In genomic region chr1:33502726-33503125, GRCh38 we compare ENCODE assay signal across 28 cellular contexts. TPM values are rescaled to one million over a fixed set of nuclear protein-coding genes. Genes with fewer than 3 reads are reported as not detected.
DNase-seq lines count a peak whose midpoint lies in the region; FAIRE-seq and TF ChIP-seq lines count a peak whose summit lies in the region.
"Had no signal": no experiment of that assay in that cellular context is flagged by ENCODE, and none has a peak within 500 bp of the region (broad histone marks: within the 10 kb centered on the region; RNA-seq: fewer than 3 reads in every experiment).

No MANE protein-coding gene starts in this region.

- H3K4ac ChIP-seq in H1 (replicated peaks; ENCODE audit: insufficient read length, low read depth, low read length) (no peak overlapping the region), mesenchymal stem cell (ENCODE audit: low read depth in 1 of 2, low read length in 2 of 2) (no peak overlapping the region)

- H3K9ac ChIP-seq in H1 (replicated peaks in 1 of 4; ENCODE audit: extremely low read depth in 1 of 4, low read depth in 3 of 4, low read length in 3 of 4) = no peak overlapping the region
- no peak overlapping the region for H3K9ac ChIP-seq in mesenchymal stem cell (ENCODE audit: low read length)

- H3K4me1 Mint-ChIP-seq in glutamatergic neuron (ENCODE audit: low read depth, unreplicated experiment) = no peaks in the 10 kb centered on the region
- H3K4me1 Mint-ChIP-seq: endodermal cell, T-helper 17 cell had no signal

- peak; percentile 56 for DNase-seq in ELR (ENCODE audit: low read depth)
- DNase-seq in RPMI7951 (ENCODE audit: low read depth) = peak; percentile 42
- DNase-seq in H1 (ENCODE audit: low read depth in 1 of 2, low spot score in 2 of 2) = no peak
- DNase-seq in mesenchymal stem cell = peak; percentile 36
- DNase-seq in anterior cingulate cortex (lab: John Stamatoyannopoulos, UW) = no peak
- DNase-seq in glutamatergic neuron = no peak
- no peak for DNase-seq in cardiac septum (ENCODE audit: low spot score)
- DNase-seq in NCI-H2171 treated with DMSO at 0.1 percent for 48 hours (lab: John Stamatoyannopoulos, UW) = no peak
- DNase-seq: activated CD4-positive, alpha-beta T cell treated with anti-CD3 and anti-CD28 coated beads, Interleukin-2, amount 50 U/mL, for 1 hour; activated CD8-positive, alpha-beta memory T cell treated with anti-CD3 and anti-CD28 coated beads, Interleukin-2, amount 50 U/mL, for 4 hours; activated effector memory CD4-positive, alpha-beta T cell treated with Interleukin-2 at 50 U/mL for 16 hours; adrenal gland; COR-L47; DND-41; endodermal cell; hypothalamus; islet precursor cell; MG63; NCI-H1694; nucleus accumbens; spleen; stimulated activated CD4-positive, alpha-beta T cell treated with anti-CD3 and anti-CD28 coated beads, Interleukin-4, amount 100 ng/mL, for 4 hours; stomach; T-helper 17 cell had no signal

- H4K20me1 ChIP-seq in H1 (replicated peaks in 1 of 2; ENCODE audit: control insufficient read depth in 1 of 2, insufficient read depth in 2 of 2, low read length in 2 of 2) = peaks cover 0 to 2% of the 10 kb centered on the region in 2 experiments

- no peak overlapping the region for H3K27ac ChIP-seq in H1 (ENCODE audit: low read depth, low read length)
- H3K27ac ChIP-seq in mesenchymal stem cell (ENCODE audit: low read length, poor library complexity, severe bottlenecking) = no peak overlapping the region
- H3K27ac ChIP-seq: adrenal gland, spleen, stomach, VCaP had no signal

- no peak overlapping the region for H3K56ac ChIP-seq in H1 (replicated peaks; ENCODE audit: insufficient read length, low read depth, low read length)

- H3K23me2 ChIP-seq in H1 (ENCODE audit: low read depth, low read length) = no peaks in the 10 kb centered on the region

- H4K8ac ChIP-seq in H1 (ENCODE audit: extremely low read depth, insufficient read depth, low read length) (no peak overlapping the region), mesenchymal stem cell (ENCODE audit: low read length) (no peak overlapping the region)

- no peak overlapping the region for H2BK12ac ChIP-seq in H1 (ENCODE audit: low read depth, low read length)
- H2BK12ac ChIP-seq in mesenchymal stem cell (ENCODE audit: low read length in 2 of 2) = no peak overlapping the region

- H3K14ac ChIP-seq in H1 (ENCODE audit: insufficient read length) = no peak overlapping the region
- no peak overlapping the region for H3K14ac ChIP-seq in mesenchymal stem cell (ENCODE audit: low read length in 2 of 2)

- no peaks in the 10 kb centered on the region for H3K27me3 Mint-ChIP-seq in glutamatergic neuron (ENCODE audit: unreplicated experiment)
- H3K27me3 Mint-ChIP-seq: T-helper 17 cell had no signal

- H3K4me3 Mint-ChIP-seq in glutamatergic neuron (ENCODE audit: unreplicated experiment) = no peak overlapping the region
- H3K4me3 Mint-ChIP-seq: endodermal cell, T-helper 17 cell had no signal

- intact Hi-C loops in cardiac septum (cut with DNase I) = no loop called here

- H4K91ac ChIP-seq in H1 (replicated peaks; ENCODE audit: insufficient read length, low read length) = no peak overlapping the region
- no peak overlapping the region for H4K91ac ChIP-seq in mesenchymal stem cell (ENCODE audit: low read length)

- no peak for TF ChIP-seq POLR2A in H1 (IDR thresholded peaks at IDR 0.05; ENCODE audit: control extremely low read depth in 1 of 2, low read depth in 2 of 2, low read length in 2 of 2)

- H2AFZ ChIP-seq in H1 (ENCODE audit: low read length) = no peak overlapping the region
- no peak overlapping the region for H2AFZ ChIP-seq in mesenchymal stem cell (ENCODE audit: low read depth, low read length)

- no peak for TF ChIP-seq EP300 in H1 (IDR thresholded peaks at IDR 0.05; ENCODE audit: borderline replicate concordance in 1 of 2, low read depth in 2 of 2, low read length in 2 of 2)

- H2BK5ac ChIP-seq in H1 (ENCODE audit: low read depth, low read length) = no peak overlapping the region
- no peak overlapping the region for H2BK5ac ChIP-seq in mesenchymal stem cell (ENCODE audit: low read depth, low read length, poor library complexity, severe bottlenecking)

- no peak overlapping the region for H3K27ac Mint-ChIP-seq in glutamatergic neuron (ENCODE audit: unreplicated experiment)
- H3K27ac Mint-ChIP-seq: endodermal cell, T-helper 17 cell had no signal

- H2BK120ac ChIP-seq in H1 (replicated peaks; ENCODE audit: low read depth, low read length) (no peak overlapping the region), mesenchymal stem cell (ENCODE audit: low read depth, low read length) (no peak overlapping the region)

- H3K4me3 ChIP-seq in H1 (ENCODE audit: extremely low read depth in 1 of 4, insufficient read depth in 2 of 4, low read depth in 3 of 4, low read length in 4 of 4) (no peak overlapping the region), mesenchymal stem cell (ENCODE audit: insufficient read depth in 1 of 2, low read depth in 1 of 2, low read length in 2 of 2) (no peak overlapping the region)
- H3K4me3 ChIP-seq: adrenal gland, HAP-1, lung, MG63, spleen, stomach had no signal

- 75% methylated on average over 5 of the region's 5 CpGs; no CpG with 5 or more reads in 1 of the 2 experiments for WGBS in H1 (ENCODE audit: extremely low coverage in 1 of 2, insufficient coverage in 1 of 2, insufficient read length in 1 of 2, insufficient replicate concordance in 2 of 2, low coverage in 1 of 2, low lambda C conversion rate in 2 of 2, missing lambda C conversion rate in 1 of 2), 2 experiments
- WGBS in mesenchymal stem cell = 62% methylated on average over 4 of the region's 5 CpGs

- TF ChIP-seq CTCF in H1 (IDR thresholded peaks at IDR 0.05; ENCODE audit: control extremely low read depth in 1 of 3, insufficient read depth in 1 of 3, low read depth in 1 of 3, low read length in 3 of 3) (no peak), glutamatergic neuron (IDR thresholded peaks at IDR 0.05; ENCODE audit: partially characterized antibody, unreplicated experiment) (no peak)

- peaks cover 23% of the 10 kb centered on the region for H3K36me3 Mint-ChIP-seq in glutamatergic neuron (ENCODE audit: unreplicated experiment)

- H2BK15ac ChIP-seq in H1 (ENCODE audit: low read length) (no peak overlapping the region), mesenchymal stem cell (ENCODE audit: low read depth, poor library complexity, severe bottlenecking) (no peak overlapping the region)

- H3K23ac ChIP-seq in H1 (ENCODE audit: insufficient read length) (no peak overlapping the region), mesenchymal stem cell (ENCODE audit: low read length in 2 of 2) (no peak overlapping the region)

- H3K9me3 Mint-ChIP-seq in glutamatergic neuron (ENCODE audit: unreplicated experiment) = peaks cover 11% of the 10 kb centered on the region

- H3K79me1 ChIP-seq in H1 (ENCODE audit: low read depth, low read length) (no peaks in the 10 kb centered on the region), mesenchymal stem cell (replicated peaks; ENCODE audit: low read length, poor library complexity, severe bottlenecking) (no peaks in the 10 kb centered on the region)

- no peak overlapping the region for H3K18ac ChIP-seq in H1 (ENCODE audit: extremely low read depth, low read length)
- no peak overlapping the region for H3K18ac ChIP-seq in mesenchymal stem cell (ENCODE audit: low read depth in 1 of 2, low read length in 2 of 2)

- POLR2A ChIA-PET in H1 (lab: Charles Lee; ENCODE audit: partially characterized antibody) = no interaction called here

- no peaks in the 10 kb centered on the region for H3K79me2 ChIP-seq in H1 (ENCODE audit: control insufficient read depth in 1 of 2, insufficient read depth in 2 of 2, low read length in 2 of 2)

- H3K4me2 ChIP-seq in H1 (ENCODE audit: insufficient read depth in 1 of 2, low read depth in 2 of 2, low read length in 2 of 2) = no peak overlapping the region
- H3K4me2 ChIP-seq in mesenchymal stem cell (ENCODE audit: low read length, poor library complexity, severe bottlenecking) = no peak overlapping the region

- CTCF ChIA-PET in H1 (lab: Charles Lee; ENCODE audit: partially characterized antibody) = interaction anchor here (0.9 to 1.1 kb wide), 5 partner anchors 8 to 122 kb away, joined by 3 to 4 read pairs (median 3); no protein-coding TSS in a partner anchor

- H3K4me1 ChIP-seq in H1 (replicated peaks in 1 of 4; ENCODE audit: control insufficient read depth in 3 of 4, insufficient read depth in 4 of 4, low read length in 3 of 4) (0 out of 7 replicates have a peak, but pooled peaks cover 0 to 1% (median 0%) of the 10 kb centered on the region in 4 experiments), mesenchymal stem cell (ENCODE audit: control insufficient read depth, insufficient read depth, low read depth, low read length) (no peaks in the 10 kb centered on the region)
- H3K4me1 ChIP-seq: adrenal gland, HAP-1, spleen, stomach had no signal

- peaks cover 0 to 2% of the 10 kb centered on the region in 2 experiments; a peak in 1 of 4 replicates for H3K9me3 ChIP-seq in H1 (ENCODE audit: insufficient read depth in 2 of 2, low read depth in 1 of 2, low read length in 1 of 2)
- peaks cover 10% of the 10 kb centered on the region for H3K9me3 ChIP-seq in mesenchymal stem cell (ENCODE audit: control insufficient read depth, low read length)
- H3K9me3 ChIP-seq: adrenal gland, HAP-1, MG63 had no signal

- H3K36me3 ChIP-seq in H1 (ENCODE audit: control insufficient read depth in 2 of 4, insufficient read depth in 4 of 4, low read length in 3 of 4) (no peaks in the 10 kb centered on the region), mesenchymal stem cell (ENCODE audit: control insufficient read depth in 1 of 2, insufficient read depth in 2 of 2, low read depth in 1 of 2, low read length in 2 of 2) (peaks cover 0 to 6% of the 10 kb centered on the region in 2 experiments)
- H3K36me3 ChIP-seq: adrenal gland, HAP-1, MG63, spleen had no signal

- 0 out of 2 replicates have a peak overlapping the region, but pooled peaks have one; percentile 10 for H2BK20ac ChIP-seq in H1 (ENCODE audit: low read length)

- TF ChIP-seq RAD21 in H1 (IDR thresholded peaks at IDR 0.05 in 1 of 2, conservative IDR thresholded peaks at IDR 0.05 in 1 of 2; ENCODE audit: low read depth in 2 of 2, low read length in 2 of 2) = no peak

- no peaks in the 10 kb centered on the region for H3K27me3 ChIP-seq in H1 (replicated peaks in 1 of 4; ENCODE audit: control insufficient read depth in 3 of 4, extremely low read depth in 1 of 4, insufficient read depth in 3 of 4, low read length in 3 of 4)
- H3K27me3 ChIP-seq in mesenchymal stem cell (ENCODE audit: control insufficient read depth in 1 of 2, insufficient read depth in 1 of 2, low read length in 2 of 2) = no peaks in the 10 kb centered on the region
- H3K27me3 ChIP-seq: adrenal gland, MG63, spleen, stomach had no signal

- no peak for FAIRE-seq in H1 (lab: Jason Lieb, UNC)
- FAIRE-seq: frontal cortex had no signal

- H4K5ac ChIP-seq in H1 (ENCODE audit: insufficient read length, low read depth, low read length) = no peak overlapping the region

- H2AK5ac ChIP-seq in H1 (ENCODE audit: low read depth, low read length) = no peak overlapping the region
- no peak overlapping the region for H2AK5ac ChIP-seq in mesenchymal stem cell (ENCODE audit: low read length, severe bottlenecking)

RNA-seq across cellular contexts. Expression of gene ZSCAN20, which starts 30.3 kb away (rescaled TPM):
- total RNA-seq in RPMI7951 (2014; rRNA removed; shearing (Covaris generic)) = 5.5 and 5.6 TPM in 2 replicates
- 3.4 and 3.7 TPM in 2 replicates for total RNA-seq in H1 (2021; fragmentation: NEBNext Ultra II Directional; extraction: Animal tissue kit (Norgen Biotek cat#: 25700))
- 0.70 and 0.93 TPM in 2 replicates for polyA plus RNA-seq in H1 (2011; rRNA removed)
- polyA plus RNA-seq in H1 (2011; cell fraction: cytosol; rRNA removed) = 1.2 TPM
- polyA plus RNA-seq in H1 (2011; cell fraction: nucleus; rRNA removed) = 1.3 TPM
- polyA plus RNA-seq in H1 (2012, experiment 1 of 2) = 1.5 to 1.9 TPM (median 1.8 TPM) in 4 replicates
- polyA plus RNA-seq in H1 (2012, experiment 2 of 2) = 0.16 TPM
- 1.0 TPM for polyA plus RNA-seq in H1 (2013, experiment 1 of 2)
- polyA plus RNA-seq in H1 (2013, experiment 2 of 2) = 0.88 TPM
- polyA minus RNA-seq in H1 (2011; rRNA and poly(A)+ RNA removed) = 5.1 and 5.3 TPM in 2 replicates
- polyA minus RNA-seq in H1 (2011; cell fraction: cytosol; rRNA and poly(A)+ RNA removed) = 3.2 TPM
- polyA minus RNA-seq in H1 (2011; cell fraction: nucleus; rRNA and poly(A)+ RNA removed) = 3.4 TPM
- 1.7 TPM for polyA plus RNA-seq in mesenchymal stem cell (2013, experiment 1 of 2)
- polyA plus RNA-seq in mesenchymal stem cell (2013, experiment 2 of 2) = 1.6 TPM
- total RNA-seq in glutamatergic neuron (ENCODE audit: unreplicated experiment) (9.7 TPM), cardiac septum (8.3 TPM)

Comparison
In these comparisons a context has a peak if more than half of its experiments do, and no peak if none do; other contexts are left out.
1. DNase-seq: peak in ELR (single experiment), RPMI7951 (single experiment) and mesenchymal stem cell (single experiment); none in H1 (0 of 2), anterior cingulate cortex (0 of 58), glutamatergic neuron (single experiment), cardiac septum (single experiment) and NCI-H2171 treated with DMSO at 0.1 percent for 48 hours (single experiment).